7 cellular contexts compared by ENCODE assay signal in genomic region chr14:71753126-71753830, GRCh38.
DNase-seq lines count a peak whose midpoint lies in the region; ATAC-seq and TF ChIP-seq lines count a peak whose summit lies in the region.

No MANE protein-coding gene starts in this region.

- in situ Hi-C loops in GM13977 (cut with MboI; ENCODE audit: low pct_unique_long_range_greater_than_20kb, low sequenced_read_pairs, unreplicated experiment) (loop anchor here (10.0 kb wide), 1 partner anchor 618 kb away; no protein-coding TSS in a partner anchor), astrocyte of the cerebellum (cut with HindIII; ENCODE audit: low sequenced_read_pairs) (no loop called here)

- intact Hi-C loops in sciatic nerve (cut with DNase I), result loop anchor here (5.0 to 10.0 kb wide), 2 partner anchors 428 to 616 kb away; partner anchors contain the start of gene SIPA1L1

- H3K4me3 ChIP-seq in astrocyte of the cerebellum (ENCODE audit: low read depth, low read length), result no peak overlapping the region

- H3K9me3 Mint-ChIP-seq in T-helper 2 cell treated with Interferon-gamma antibody and Interleukin-4, amounts not matched to agents 5 μg/mL and 100 μg/mL, for 36 hours, result peaks cover 11% of the 10 kb centered on the region

- H3K27ac Mint-ChIP-seq in T-helper 2 cell treated with Interferon-gamma antibody and Interleukin-4, amounts not matched to agents 5 μg/mL and 100 μg/mL, for 36 hours, result no peak overlapping the region

- peak overlapping the region; percentile 40 for H3K4me3 Mint-ChIP-seq in T-helper 2 cell treated with Interferon-gamma antibody and Interleukin-4, amounts not matched to agents 5 μg/mL and 100 μg/mL, for 36 hours

- DNase-seq in GM13977 (ENCODE audit: low spot score) (peak; percentile 81), NCI-H1930 (lab: John Stamatoyannopoulos, UW) (peak; percentile 16 to 65), astrocyte of the cerebellum (ENCODE audit: low read depth) (peak; percentile 81), hepatic stellate cell (ENCODE audit: low spot score) (peak; percentile 81), sciatic nerve (ENCODE audit: low spot score) (peak; percentile 96)
- peak; percentile 44 for DNase-seq in T-helper 2 cell treated with Interferon-gamma antibody and Interleukin-4, amounts not matched to agents 5 μg/mL and 100 μg/mL, for 36 hours (ENCODE audit: low spot score)

- peaks cover 14% of the 10 kb centered on the region for H3K4me1 Mint-ChIP-seq in T-helper 2 cell treated with Interferon-gamma antibody and Interleukin-4, amounts not matched to agents 5 μg/mL and 100 μg/mL, for 36 hours (ENCODE audit: low read depth)

- peaks cover 5% of the 10 kb centered on the region for H3K36me3 Mint-ChIP-seq in T-helper 2 cell treated with Interferon-gamma antibody and Interleukin-4, amounts not matched to agents 5 μg/mL and 100 μg/mL, for 36 hours (ENCODE audit: low read depth)

- H3K27me3 Mint-ChIP-seq in T-helper 2 cell treated with Interferon-gamma antibody and Interleukin-4, amounts not matched to agents 5 μg/mL and 100 μg/mL, for 36 hours (ENCODE audit: low read depth), result peaks cover 2% of the 10 kb centered on the region

- peak; percentile 92 for TF ChIP-seq CTCF in GM13977 (IDR thresholded peaks at IDR 0.05; ENCODE audit: extremely low read depth, insufficient read depth, missing control alignments)
- peak; percentile 89 for TF ChIP-seq CTCF in astrocyte of the cerebellum (IDR thresholded peaks at IDR 0.05; ENCODE audit: low read depth, low read length, missing control alignments)

- ATAC-seq in sciatic nerve (peak; percentile 93), HG03442 (IDR thresholded peaks at IDR 0.05; ENCODE audit: unreplicated experiment) (no peak)

Comparison
In these comparisons a context has a peak if more than half of its experiments do, and no peak if none do; other contexts are left out.
1. DNase-seq: peak in every context shown above with its lines; median percentile 96 in sciatic nerve; 81 in GM13977; 81 in astrocyte of the cerebellum; 81 in hepatic stellate cell; 44 in T-helper 2 cell treated with Interferon-gamma antibody and Interleukin-4, amounts not matched to agents 5 μg/mL and 100 μg/mL, for 36 hours; 40 in NCI-H1930.